8 cellular contexts compared by ENCODE assay signal in the genomic region with DNA sequence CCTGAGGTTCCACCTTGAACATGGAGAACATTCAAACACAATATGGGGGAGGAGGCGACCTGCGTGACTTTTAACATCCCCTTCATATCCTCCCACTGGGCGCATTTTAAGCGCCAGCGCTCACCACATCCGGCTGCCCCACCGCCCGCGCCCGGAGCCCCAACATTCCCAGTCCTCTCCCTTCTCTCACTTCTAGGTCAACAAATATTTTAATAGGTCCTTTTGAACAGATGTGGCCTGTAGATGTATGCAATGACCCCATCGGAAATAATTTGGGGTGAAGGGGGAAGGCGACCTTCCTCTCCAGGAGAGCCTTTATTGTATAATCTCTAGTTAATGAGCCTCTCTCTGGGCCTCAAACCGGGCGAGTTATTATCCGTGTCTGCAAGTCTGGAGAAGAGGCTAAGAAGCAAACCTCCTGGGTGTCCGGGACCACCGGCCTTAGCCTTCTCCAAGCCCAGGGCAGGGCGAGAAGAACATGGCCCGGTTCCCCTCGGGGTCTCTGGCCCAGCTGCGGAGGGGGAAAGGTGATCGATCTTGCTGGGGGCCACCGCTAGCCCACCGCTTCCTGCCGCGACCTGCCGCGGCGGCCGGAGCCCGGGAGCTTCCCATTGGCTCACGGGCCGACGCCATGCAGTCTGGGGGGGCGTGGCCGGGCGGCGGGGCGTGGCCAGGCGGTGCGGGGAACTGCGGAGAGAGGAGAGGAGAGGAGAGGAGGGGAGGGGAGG.
A peak's percentile ranks its signal among the peaks of the same experiment; 100 is the strongest.
DNase-seq lines count a peak whose midpoint lies in the region; ATAC-seq and TF ChIP-seq lines count a peak whose summit lies in the region.

No MANE protein-coding gene starts in this region.

- DNase-seq in ACHN (peak; percentile 92), medulla oblongata (ENCODE audit: extremely low spot score) (peak; percentile 53)
- peak; percentile 74 to 78 for DNase-seq in activated CD4-positive, alpha-beta T cell treated with anti-CD3 and anti-CD28 coated beads, Interleukin-2, amount 50 U/mL, for 48 hours
- no peak for DNase-seq in effector memory CD4-positive, alpha-beta T cell
- DNase-seq in stimulated activated CD4-positive, alpha-beta T cell treated with anti-CD3 and anti-CD28 coated beads, TNF-alpha, amount 100 ng/mL, for 1 hour (ENCODE audit: low read depth in 3 of 3, low spot score in 1 of 3) = peak in 2 of 3 donors; percentile 9 to 59

- no peaks in the 10 kb centered on the region for H3K79me2 ChIP-seq in Loucy (ENCODE audit: insufficient read depth, low read length)

- H3K4me2 ChIP-seq in Loucy (ENCODE audit: low read depth, low read length, poor library complexity, severe bottlenecking) = peak overlapping the region; percentile 54

- no peaks in the 10 kb centered on the region for H3K36me3 ChIP-seq in Loucy (ENCODE audit: insufficient read depth, low read length)
- H3K36me3 ChIP-seq in effector memory CD4-positive, alpha-beta T cell (ENCODE audit: control insufficient read depth, insufficient read depth, low read length) = no peaks in the 10 kb centered on the region

- peak overlapping the region; percentile 59 for H2AFZ ChIP-seq in Loucy (ENCODE audit: low read length)

- H3K9me3 ChIP-seq in Loucy (ENCODE audit: insufficient read depth, low read depth, low read length) = no peaks in the 10 kb centered on the region
- H3K9me3 ChIP-seq in effector memory CD4-positive, alpha-beta T cell (ENCODE audit: control insufficient read depth, low read length) = no peaks in the 10 kb centered on the region

- no peaks in the 10 kb centered on the region for H4K20me1 ChIP-seq in Loucy (ENCODE audit: insufficient read depth, low read length, poor library complexity, severe bottlenecking)

- no peak for TF ChIP-seq CTCF in Loucy (conservative IDR thresholded peaks at IDR 0.05; ENCODE audit: low read length)

- H3K27ac ChIP-seq in effector memory CD4-positive, alpha-beta T cell (ENCODE audit: insufficient read depth, low read length, poor library complexity, severe bottlenecking) = no peak overlapping the region

- H3K4me3 ChIP-seq in Loucy (ENCODE audit: low read length, poor library complexity, severe bottlenecking) = peak overlapping the region; percentile 8
- peak overlapping the region; percentile 35 for H3K4me3 ChIP-seq in effector memory CD4-positive, alpha-beta T cell (ENCODE audit: insufficient read depth, low read depth, low read length, poor library complexity, severe bottlenecking)

- no peaks in the 10 kb centered on the region for H3F3A ChIP-seq in Loucy (ENCODE audit: low read depth)

- H3K4me1 ChIP-seq in Loucy (ENCODE audit: insufficient read depth, low read length, poor library complexity, severe bottlenecking) = no peaks in the 10 kb centered on the region
- peaks cover 12% of the 10 kb centered on the region for H3K4me1 ChIP-seq in effector memory CD4-positive, alpha-beta T cell (ENCODE audit: control insufficient read depth, insufficient read depth, low read length, poor library complexity, severe bottlenecking)

- ATAC-seq in GM19467 (IDR thresholded peaks at IDR 0.05; ENCODE audit: unreplicated experiment) (peak; percentile 61), HG02840 (IDR thresholded peaks at IDR 0.05; ENCODE audit: low FRiP score, unreplicated experiment) (no peak)

- H3K9me2 ChIP-seq in Loucy (replicated peaks; ENCODE audit: low read depth, low read length) = no peaks in the 10 kb centered on the region

- in situ Hi-C loops in ACHN (cut with HindIII; ENCODE audit: low pct_ligation_motif_present, low pct_unique_long_range_greater_than_20kb, low sequenced_read_pairs) = no loop called here

- no peaks in the 10 kb centered on the region for H3K27me3 ChIP-seq in Loucy (ENCODE audit: insufficient read depth, low read length, poor library complexity, severe bottlenecking)
- no peaks in the 10 kb centered on the region for H3K27me3 ChIP-seq in effector memory CD4-positive, alpha-beta T cell (replicated peaks; ENCODE audit: control insufficient read depth, insufficient read depth, low read length, poor library complexity, severe bottlenecking)

- H3K9ac ChIP-seq in Loucy (ENCODE audit: low read depth, low read length, poor library complexity, severe bottlenecking) = peak overlapping the region; percentile 15

Comparison
In these comparisons a context has a peak if more than half of its experiments do, and no peak if none do; other contexts are left out.
1. DNase-seq: peak in ACHN (single experiment), activated CD4-positive, alpha-beta T cell treated with anti-CD3 and anti-CD28 coated beads, Interleukin-2, amount 50 U/mL, for 48 hours (2 of 2), medulla oblongata (single experiment) and stimulated activated CD4-positive, alpha-beta T cell treated with anti-CD3 and anti-CD28 coated beads, TNF-alpha, amount 100 ng/mL, for 1 hour (2 of 3); none in effector memory CD4-positive, alpha-beta T cell (0 of 3).